ENCODE assay signal across 21 cellular contexts in genomic region chr16:70729292-70729691, GRCh38.
"Had no signal": no experiment of that assay in that cellular context is flagged by ENCODE, and none has a peak within 500 bp of the region (broad histone marks: within the 10 kb centered on the region; RNA-seq: fewer than 3 reads in every experiment).

No MANE protein-coding gene starts in this region.

- H3K27ac Mint-ChIP-seq: activated CD8-positive, alpha-beta memory T cell treated with anti-CD3 and anti-CD28 coated beads, Interleukin-2, amount 10 ng/mL, durations not matched to agents 7 days and 5 days; activated naive CD8-positive, alpha-beta T cell; memory B cell; T-cell had no signal

- H3K27me3 Mint-ChIP-seq: activated CD8-positive, alpha-beta memory T cell treated with anti-CD3 and anti-CD28 coated beads, Interleukin-2, amount 10 ng/mL, durations not matched to agents 7 days and 5 days; activated naive CD8-positive, alpha-beta T cell; memory B cell; T-cell had no signal

- H3K36me3 ChIP-seq: prostate gland, uterus had no signal

- H3K4me3 Mint-ChIP-seq: activated CD8-positive, alpha-beta memory T cell treated with anti-CD3 and anti-CD28 coated beads, Interleukin-2, amount 10 ng/mL, durations not matched to agents 7 days and 5 days; activated naive CD8-positive, alpha-beta T cell; memory B cell; neural crest cell; T-cell; WTC11 had no signal

- H3K27me3 ChIP-seq: stomach, uterus had no signal

- H3K4me3 ChIP-seq: prostate gland, stomach, uterus had no signal

- H3K9me3 ChIP-seq: prostate gland, stomach, uterus had no signal

- DNase-seq: activated CD4-positive, alpha-beta T cell treated with anti-CD3 and anti-CD28 coated beads, Interleukin-2, amount 50 U/mL, for 4 hours; activated CD8-positive, alpha-beta memory T cell treated with anti-CD3 and anti-CD28 coated beads, Interleukin-2, amount 10 ng/mL, durations not matched to agents 7 days and 5 days; activated T-cell treated with anti-CD3 and anti-CD28 coated beads for 4 hours; amniotic stem cell; cerebellar nuclear complex; effector CD4-positive, alpha-beta T cell; erythroblast; foreskin fibroblast; left colon; stimulated activated CD4-positive, alpha-beta T cell treated with anti-CD3 and anti-CD28 coated beads, Interleukin-12 subunit alpha, Interleukin-12 subunit beta, amount 100 ng/mL, for 4 hours; stomach; T-cell; T-helper 9 cell; trophoblast cell; uterus had no signal

- H3K27ac ChIP-seq: prostate gland, stomach, uterus had no signal

- ATAC-seq: activated CD8-positive, alpha-beta memory T cell treated with anti-CD3 and anti-CD28 coated beads, Interleukin-2, amount 10 ng/mL, durations not matched to agents 7 days and 5 days; left colon; SK-N-SH treated with all-trans-retinoic acid at 6 μM for 48 hours; T-cell; WTC11 had no signal

- H3K4me1 Mint-ChIP-seq: activated CD8-positive, alpha-beta memory T cell treated with anti-CD3 and anti-CD28 coated beads, Interleukin-2, amount 10 ng/mL, durations not matched to agents 7 days and 5 days; memory B cell; T-cell had no signal

- H3K9me3 Mint-ChIP-seq: memory B cell, neural crest cell, T-cell, WTC11 had no signal
